Comparison of ENCODE assay signal across 10 cellular contexts in genomic region chr13:92175330-92175729, GRCh38.
DNase-seq lines count a peak whose midpoint lies in the region; ATAC-seq and TF ChIP-seq lines count a peak whose summit lies in the region.
"Had no signal": no experiment of that assay in that cellular context is flagged by ENCODE, and none has a peak within 500 bp of the region (broad histone marks: within the 10 kb centered on the region; RNA-seq: fewer than 3 reads in every experiment).

No MANE protein-coding gene starts in this region.

- no peaks in the 10 kb centered on the region for H3K36me3 Mint-ChIP-seq in CD4-positive, alpha-beta T cell (ENCODE audit: low read depth)

- DNase-seq in NCI-H1105 treated with DMSO at 0.1 percent for 48 hours (lab: John Stamatoyannopoulos, UW) (peak; percentile 30), NCI-H1105 (lab: John Stamatoyannopoulos, UW) (no peak), KBM-7 (peak; percentile 78), RPMI8226 (peak; percentile 46), foreskin keratinocyte (peak in 1 of 2 donors; percentile 17), thoracic aorta (ENCODE audit: low spot score) (no peak)
- DNase-seq in CD4-positive, alpha-beta T cell, result no peak
- no peak for DNase-seq in activated CD8-positive, alpha-beta memory T cell treated with anti-CD3 and anti-CD28 coated beads, Interleukin-2, amount 50 U/mL, for 48 hours

- no peaks in the 10 kb centered on the region for H3K9me3 Mint-ChIP-seq in CD4-positive, alpha-beta T cell

- POLR2A ChIA-PET in CD4-positive, alpha-beta T cell (lab: Charles Lee), result no interaction called here

- peak overlapping the region; percentile 14 for H3K4me3 ChIP-seq in thoracic aorta
- H3K4me3 ChIP-seq: BLaER1 had no signal

- H3K27ac Mint-ChIP-seq in CD4-positive, alpha-beta T cell, result no peak overlapping the region

- no peaks in the 10 kb centered on the region for H3K27me3 Mint-ChIP-seq in CD4-positive, alpha-beta T cell

- no peaks in the 10 kb centered on the region for H3K4me1 Mint-ChIP-seq in CD4-positive, alpha-beta T cell (ENCODE audit: low read depth)

- no peaks in the 10 kb centered on the region for H3K9me3 ChIP-seq in thoracic aorta
- no peaks in the 10 kb centered on the region for H3K9me3 ChIP-seq in CD4-positive, alpha-beta T cell (ENCODE audit: control insufficient read depth, low read length)
- H3K9me3 ChIP-seq: BLaER1, neutrophil had no signal

- ATAC-seq in foreskin keratinocyte, result peak; percentile 25
- ATAC-seq in thoracic aorta (ENCODE audit: insufficient number of reproducible peaks, low FRiP score, low read depth), result no peak
- ATAC-seq in CD4-positive, alpha-beta T cell (ENCODE audit: poor library complexity), result no peak

- TF ChIP-seq CTCF in foreskin keratinocyte (conservative IDR thresholded peaks at IDR 0.05) (peak; percentile 44), thoracic aorta (IDR thresholded peaks at IDR 0.05) (peak; percentile 16)
- TF ChIP-seq CTCF in CD4-positive, alpha-beta T cell (IDR thresholded peaks at IDR 0.05), result no peak

- H3K27ac ChIP-seq in foreskin keratinocyte (no peak overlapping the region), thoracic aorta (no peak overlapping the region)
- no peak overlapping the region for H3K27ac ChIP-seq in CD4-positive, alpha-beta T cell (ENCODE audit: low read depth, low read length)
- H3K27ac ChIP-seq: BLaER1, neutrophil had no signal

- no peaks in the 10 kb centered on the region for H3K27me3 ChIP-seq in foreskin keratinocyte
- no peaks in the 10 kb centered on the region for H3K27me3 ChIP-seq in thoracic aorta (replicated peaks; ENCODE audit: insufficient read depth)
- no peaks in the 10 kb centered on the region for H3K27me3 ChIP-seq in CD4-positive, alpha-beta T cell (ENCODE audit: control insufficient read depth, insufficient read depth, low read length)
- H3K27me3 ChIP-seq: BLaER1, neutrophil had no signal

- H3K36me3 ChIP-seq in thoracic aorta, result no peaks in the 10 kb centered on the region
- H3K36me3 ChIP-seq: BLaER1, neutrophil had no signal

- no peak overlapping the region for H3K4me3 Mint-ChIP-seq in CD4-positive, alpha-beta T cell

- in situ Hi-C loops in KBM-7 (cut with MboI; ENCODE audit: low pct_unique_long_range_greater_than_20kb, low sequenced_read_pairs), result no loop called here

- CTCF ChIA-PET in CD4-positive, alpha-beta T cell (lab: Charles Lee), result no interaction called here

- intact Hi-C loops in CD4-positive, alpha-beta T cell (cut with DNase I, micrococcal nuclease), result no loop called here

- H3K4me1 ChIP-seq in foreskin keratinocyte, result no peaks in the 10 kb centered on the region
- H3K4me1 ChIP-seq in thoracic aorta (ENCODE audit: control insufficient read depth in 1 of 2, low read depth in 2 of 2), result no peaks in the 10 kb centered on the region
- H3K4me1 ChIP-seq: BLaER1 had no signal

Comparison
In these comparisons a context has a peak if more than half of its experiments do, and no peak if none do; other contexts are left out.
1. DNase-seq: peak in NCI-H1105 treated with DMSO at 0.1 percent for 48 hours (single experiment), KBM-7 (single experiment) and RPMI8226 (single experiment); none in NCI-H1105 (single experiment), thoracic aorta (single experiment), CD4-positive, alpha-beta T cell (0 of 10) and activated CD8-positive, alpha-beta memory T cell treated with anti-CD3 and anti-CD28 coated beads, Interleukin-2, amount 50 U/mL, for 48 hours (single experiment).